In the genomic region with DNA sequence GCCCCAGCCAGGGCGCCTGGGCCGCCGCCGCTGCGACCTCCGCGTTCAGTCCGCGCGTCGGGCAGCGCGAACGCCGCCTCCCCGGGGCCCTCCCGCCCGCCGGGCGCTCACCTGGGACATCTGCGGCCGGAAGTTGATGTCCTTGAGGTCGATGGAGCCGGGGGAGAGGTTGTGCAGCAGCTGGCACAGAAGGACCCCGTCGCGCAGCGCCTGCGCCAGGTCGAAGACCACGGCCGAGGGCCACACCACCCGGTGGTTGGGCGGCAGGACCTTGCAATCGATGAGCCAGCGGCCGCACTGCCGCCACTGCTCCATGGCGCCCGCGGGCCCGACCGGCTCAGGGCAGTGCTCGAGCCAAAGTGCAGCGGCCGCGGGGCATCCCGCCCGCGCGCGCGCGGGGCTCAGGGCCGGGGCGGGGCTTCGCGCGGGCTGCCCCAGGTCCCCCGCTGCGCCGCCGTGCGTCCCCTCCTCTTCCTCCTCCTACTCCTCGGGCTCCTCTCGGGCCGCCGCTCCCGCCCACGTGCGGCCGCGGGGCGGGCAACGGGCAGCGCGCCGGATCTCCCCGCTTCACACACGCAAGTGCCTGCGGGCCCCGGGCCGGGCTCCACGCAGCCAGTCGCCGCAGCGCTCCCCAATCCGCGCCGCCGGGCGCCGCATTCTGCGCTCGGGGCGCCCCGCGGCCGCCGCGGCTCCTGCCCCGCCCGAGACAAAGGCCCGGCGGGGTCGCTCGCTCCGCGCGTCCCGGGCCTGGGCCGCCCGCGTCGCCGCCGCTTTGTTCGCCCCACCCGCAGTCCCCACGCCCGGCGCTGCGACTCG, we compare ENCODE assay signal across 1 cellular context.
TF ChIP-seq lines count a peak whose summit lies in the region.

A gene with protein sequence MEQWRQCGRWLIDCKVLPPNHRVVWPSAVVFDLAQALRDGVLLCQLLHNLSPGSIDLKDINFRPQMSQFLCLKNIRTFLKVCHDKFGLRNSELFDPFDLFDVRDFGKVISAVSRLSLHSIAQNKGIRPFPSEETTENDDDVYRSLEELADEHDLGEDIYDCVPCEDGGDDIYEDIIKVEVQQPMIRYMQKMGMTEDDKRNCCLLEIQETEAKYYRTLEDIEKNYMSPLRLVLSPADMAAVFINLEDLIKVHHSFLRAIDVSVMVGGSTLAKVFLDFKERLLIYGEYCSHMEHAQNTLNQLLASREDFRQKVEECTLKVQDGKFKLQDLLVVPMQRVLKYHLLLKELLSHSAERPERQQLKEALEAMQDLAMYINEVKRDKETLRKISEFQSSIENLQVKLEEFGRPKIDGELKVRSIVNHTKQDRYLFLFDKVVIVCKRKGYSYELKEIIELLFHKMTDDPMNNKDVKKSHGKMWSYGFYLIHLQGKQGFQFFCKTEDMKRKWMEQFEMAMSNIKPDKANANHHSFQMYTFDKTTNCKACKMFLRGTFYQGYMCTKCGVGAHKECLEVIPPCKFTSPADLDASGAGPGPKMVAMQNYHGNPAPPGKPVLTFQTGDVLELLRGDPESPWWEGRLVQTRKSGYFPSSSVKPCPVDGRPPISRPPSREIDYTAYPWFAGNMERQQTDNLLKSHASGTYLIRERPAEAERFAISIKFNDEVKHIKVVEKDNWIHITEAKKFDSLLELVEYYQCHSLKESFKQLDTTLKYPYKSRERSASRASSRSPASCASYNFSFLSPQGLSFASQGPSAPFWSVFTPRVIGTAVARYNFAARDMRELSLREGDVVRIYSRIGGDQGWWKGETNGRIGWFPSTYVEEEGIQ (minus strand): TSS at position 361 of the 816 bp plus-strand sequence. CDS start 46 bp downstream, at position 315.

TF ChIP-seq in GM12878, 131 proteins besides CTCF, POLR2A, EP300 and RAD21:
- no peak for TF ChIP-seq SP1 (IDR thresholded peaks at IDR 0.05; ENCODE audit: low read depth, low read length)
- TF ChIP-seq SMARCA5 (IDR thresholded peaks at IDR 0.05), result peak; percentile 57
- TF ChIP-seq FOXK2 (IDR thresholded peaks at IDR 0.05), result no peak
- TF ChIP-seq, protein P1, sequence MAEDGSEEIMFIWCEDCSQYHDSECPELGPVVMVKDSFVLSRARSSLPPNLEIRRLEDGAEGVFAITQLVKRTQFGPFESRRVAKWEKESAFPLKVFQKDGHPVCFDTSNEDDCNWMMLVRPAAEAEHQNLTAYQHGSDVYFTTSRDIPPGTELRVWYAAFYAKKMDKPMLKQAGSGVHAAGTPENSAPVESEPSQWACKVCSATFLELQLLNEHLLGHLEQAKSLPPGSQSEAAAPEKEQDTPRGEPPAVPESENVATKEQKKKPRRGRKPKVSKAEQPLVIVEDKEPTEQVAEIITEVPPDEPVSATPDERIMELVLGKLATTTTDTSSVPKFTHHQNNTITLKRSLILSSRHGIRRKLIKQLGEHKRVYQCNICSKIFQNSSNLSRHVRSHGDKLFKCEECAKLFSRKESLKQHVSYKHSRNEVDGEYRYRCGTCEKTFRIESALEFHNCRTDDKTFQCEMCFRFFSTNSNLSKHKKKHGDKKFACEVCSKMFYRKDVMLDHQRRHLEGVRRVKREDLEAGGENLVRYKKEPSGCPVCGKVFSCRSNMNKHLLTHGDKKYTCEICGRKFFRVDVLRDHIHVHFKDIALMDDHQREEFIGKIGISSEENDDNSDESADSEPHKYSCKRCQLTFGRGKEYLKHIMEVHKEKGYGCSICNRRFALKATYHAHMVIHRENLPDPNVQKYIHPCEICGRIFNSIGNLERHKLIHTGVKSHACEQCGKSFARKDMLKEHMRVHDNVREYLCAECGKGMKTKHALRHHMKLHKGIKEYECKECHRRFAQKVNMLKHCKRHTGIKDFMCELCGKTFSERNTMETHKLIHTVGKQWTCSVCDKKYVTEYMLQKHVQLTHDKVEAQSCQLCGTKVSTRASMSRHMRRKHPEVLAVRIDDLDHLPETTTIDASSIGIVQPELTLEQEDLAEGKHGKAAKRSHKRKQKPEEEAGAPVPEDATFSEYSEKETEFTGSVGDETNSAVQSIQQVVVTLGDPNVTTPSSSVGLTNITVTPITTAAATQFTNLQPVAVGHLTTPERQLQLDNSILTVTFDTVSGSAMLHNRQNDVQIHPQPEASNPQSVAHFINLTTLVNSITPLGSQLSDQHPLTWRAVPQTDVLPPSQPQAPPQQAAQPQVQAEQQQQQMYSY (CRISPR knock-in tag; IDR thresholded peaks at IDR 0.05), result no peak
- TF ChIP-seq, protein P2, sequence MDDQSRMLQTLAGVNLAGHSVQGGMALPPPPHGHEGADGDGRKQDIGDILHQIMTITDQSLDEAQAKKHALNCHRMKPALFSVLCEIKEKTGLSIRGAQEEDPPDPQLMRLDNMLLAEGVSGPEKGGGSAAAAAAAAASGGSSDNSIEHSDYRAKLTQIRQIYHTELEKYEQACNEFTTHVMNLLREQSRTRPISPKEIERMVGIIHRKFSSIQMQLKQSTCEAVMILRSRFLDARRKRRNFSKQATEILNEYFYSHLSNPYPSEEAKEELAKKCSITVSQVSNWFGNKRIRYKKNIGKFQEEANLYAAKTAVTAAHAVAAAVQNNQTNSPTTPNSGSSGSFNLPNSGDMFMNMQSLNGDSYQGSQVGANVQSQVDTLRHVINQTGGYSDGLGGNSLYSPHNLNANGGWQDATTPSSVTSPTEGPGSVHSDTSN (IDR thresholded peaks at IDR 0.05; ENCODE audit: insufficient replicate concordance, low read depth, low read length), result peak; percentile 8
- TF ChIP-seq, protein P3, sequence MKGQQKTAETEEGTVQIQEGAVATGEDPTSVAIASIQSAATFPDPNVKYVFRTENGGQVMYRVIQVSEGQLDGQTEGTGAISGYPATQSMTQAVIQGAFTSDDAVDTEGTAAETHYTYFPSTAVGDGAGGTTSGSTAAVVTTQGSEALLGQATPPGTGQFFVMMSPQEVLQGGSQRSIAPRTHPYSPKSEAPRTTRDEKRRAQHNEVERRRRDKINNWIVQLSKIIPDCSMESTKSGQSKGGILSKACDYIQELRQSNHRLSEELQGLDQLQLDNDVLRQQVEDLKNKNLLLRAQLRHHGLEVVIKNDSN (IDR thresholded peaks at IDR 0.05; ENCODE audit: borderline replicate concordance, extremely low read length, insufficient read depth, low read depth, low read length), result peak; percentile 12
- no peak for TF ChIP-seq KDM1A (IDR thresholded peaks at IDR 0.05; ENCODE audit: borderline replicate concordance)
- peak; percentile 60; the same call in 1 of the 2 replicates for TF ChIP-seq YY1 (IDR thresholded peaks at IDR 0.05; ENCODE audit: low read depth, low read length)
- TF ChIP-seq BACH1 (IDR thresholded peaks at IDR 0.05; ENCODE audit: borderline replicate concordance), result peak; percentile 46; the same call in 1 of the 2 replicates
- TF ChIP-seq SMAD5 (IDR thresholded peaks at IDR 0.05; ENCODE audit: low read depth), result no peak
- TF ChIP-seq RUNX3 (IDR thresholded peaks at IDR 0.05; ENCODE audit: low read length), result peak; percentile 37; the same call in 1 of the 2 replicates
- TF ChIP-seq LARP7 (IDR thresholded peaks at IDR 0.05), result peak; percentile 61; the same call in 1 of the 2 replicates
- no peak for TF ChIP-seq SPI1 (IDR thresholded peaks at IDR 0.05; ENCODE audit: borderline replicate concordance, insufficient read depth, low read depth, low read length)
- no peak for TF ChIP-seq FOS (IDR thresholded peaks at IDR 0.05; ENCODE audit: borderline replicate concordance, extremely low read depth, insufficient read length)
- no peak for TF ChIP-seq JUNB (IDR thresholded peaks at IDR 0.05)
- TF ChIP-seq MXI1 (IDR thresholded peaks at IDR 0.05; ENCODE audit: low read depth, low read length), result peak; percentile 79; the same call in 1 of the 2 replicates
- TF ChIP-seq TAF1 (IDR thresholded peaks at IDR 0.05; ENCODE audit: borderline replicate concordance, low read depth, low read length), result peak; percentile 86; the same call in 1 of the 2 replicates
- no peak for TF ChIP-seq ASH2L (IDR thresholded peaks at IDR 0.05; ENCODE audit: borderline replicate concordance, low read depth)
- TF ChIP-seq HDAC2 (IDR thresholded peaks at IDR 0.05), result no peak
- TF ChIP-seq NR2F1 (conservative IDR thresholded peaks at IDR 0.05), result peak; percentile 77
- TF ChIP-seq RAD51 (IDR thresholded peaks at IDR 0.05), result no peak
- no peak for TF ChIP-seq PAX5 (IDR thresholded peaks at IDR 0.05; ENCODE audit: borderline replicate concordance, low read depth, low read length)
- TF ChIP-seq, protein P4, sequence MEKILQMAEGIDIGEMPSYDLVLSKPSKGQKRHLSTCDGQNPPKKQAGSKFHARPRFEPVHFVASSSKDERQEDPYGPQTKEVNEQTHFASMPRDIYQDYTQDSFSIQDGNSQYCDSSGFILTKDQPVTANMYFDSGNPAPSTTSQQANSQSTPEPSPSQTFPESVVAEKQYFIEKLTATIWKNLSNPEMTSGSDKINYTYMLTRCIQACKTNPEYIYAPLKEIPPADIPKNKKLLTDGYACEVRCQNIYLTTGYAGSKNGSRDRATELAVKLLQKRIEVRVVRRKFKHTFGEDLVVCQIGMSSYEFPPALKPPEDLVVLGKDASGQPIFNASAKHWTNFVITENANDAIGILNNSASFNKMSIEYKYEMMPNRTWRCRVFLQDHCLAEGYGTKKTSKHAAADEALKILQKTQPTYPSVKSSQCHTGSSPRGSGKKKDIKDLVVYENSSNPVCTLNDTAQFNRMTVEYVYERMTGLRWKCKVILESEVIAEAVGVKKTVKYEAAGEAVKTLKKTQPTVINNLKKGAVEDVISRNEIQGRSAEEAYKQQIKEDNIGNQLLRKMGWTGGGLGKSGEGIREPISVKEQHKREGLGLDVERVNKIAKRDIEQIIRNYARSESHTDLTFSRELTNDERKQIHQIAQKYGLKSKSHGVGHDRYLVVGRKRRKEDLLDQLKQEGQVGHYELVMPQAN (conservative IDR thresholded peaks at IDR 0.05), result peak; percentile 62; the same call in 1 of the 2 replicates
- TF ChIP-seq POU2F2 (IDR thresholded peaks at IDR 0.05; ENCODE audit: borderline replicate concordance, low read depth, low read length), result peak; percentile 9; the same call in 1 of the 3 replicates
- TF ChIP-seq DPF2 (IDR thresholded peaks at IDR 0.05), result peak; percentile 76
- no peak for TF ChIP-seq ZNF274 (IDR thresholded peaks at IDR 0.05; ENCODE audit: insufficient read depth, insufficient read length)
- TF ChIP-seq BRCA1 (IDR thresholded peaks at IDR 0.05; ENCODE audit: low read depth, low read length), result no peak
- TF ChIP-seq STAT3 (IDR thresholded peaks at IDR 0.05; ENCODE audit: low read depth, low read length), result no peak
- no peak for TF ChIP-seq MTA3 (IDR thresholded peaks at IDR 0.05; ENCODE audit: borderline replicate concordance, low read length)
- peak; percentile 65 for TF ChIP-seq IKZF1 (conservative IDR thresholded peaks at IDR 0.05)
- no peak for TF ChIP-seq PAX8 (IDR thresholded peaks at IDR 0.05)
- no peak for TF ChIP-seq MEF2A (IDR thresholded peaks at IDR 0.05; ENCODE audit: insufficient read depth, low read depth, low read length)
- TF ChIP-seq MYC (IDR thresholded peaks at IDR 0.05; ENCODE audit: insufficient read depth, insufficient read length, insufficient replicate concordance, low read length, severe bottlenecking), result peak; percentile 45
- TF ChIP-seq, protein P5, sequence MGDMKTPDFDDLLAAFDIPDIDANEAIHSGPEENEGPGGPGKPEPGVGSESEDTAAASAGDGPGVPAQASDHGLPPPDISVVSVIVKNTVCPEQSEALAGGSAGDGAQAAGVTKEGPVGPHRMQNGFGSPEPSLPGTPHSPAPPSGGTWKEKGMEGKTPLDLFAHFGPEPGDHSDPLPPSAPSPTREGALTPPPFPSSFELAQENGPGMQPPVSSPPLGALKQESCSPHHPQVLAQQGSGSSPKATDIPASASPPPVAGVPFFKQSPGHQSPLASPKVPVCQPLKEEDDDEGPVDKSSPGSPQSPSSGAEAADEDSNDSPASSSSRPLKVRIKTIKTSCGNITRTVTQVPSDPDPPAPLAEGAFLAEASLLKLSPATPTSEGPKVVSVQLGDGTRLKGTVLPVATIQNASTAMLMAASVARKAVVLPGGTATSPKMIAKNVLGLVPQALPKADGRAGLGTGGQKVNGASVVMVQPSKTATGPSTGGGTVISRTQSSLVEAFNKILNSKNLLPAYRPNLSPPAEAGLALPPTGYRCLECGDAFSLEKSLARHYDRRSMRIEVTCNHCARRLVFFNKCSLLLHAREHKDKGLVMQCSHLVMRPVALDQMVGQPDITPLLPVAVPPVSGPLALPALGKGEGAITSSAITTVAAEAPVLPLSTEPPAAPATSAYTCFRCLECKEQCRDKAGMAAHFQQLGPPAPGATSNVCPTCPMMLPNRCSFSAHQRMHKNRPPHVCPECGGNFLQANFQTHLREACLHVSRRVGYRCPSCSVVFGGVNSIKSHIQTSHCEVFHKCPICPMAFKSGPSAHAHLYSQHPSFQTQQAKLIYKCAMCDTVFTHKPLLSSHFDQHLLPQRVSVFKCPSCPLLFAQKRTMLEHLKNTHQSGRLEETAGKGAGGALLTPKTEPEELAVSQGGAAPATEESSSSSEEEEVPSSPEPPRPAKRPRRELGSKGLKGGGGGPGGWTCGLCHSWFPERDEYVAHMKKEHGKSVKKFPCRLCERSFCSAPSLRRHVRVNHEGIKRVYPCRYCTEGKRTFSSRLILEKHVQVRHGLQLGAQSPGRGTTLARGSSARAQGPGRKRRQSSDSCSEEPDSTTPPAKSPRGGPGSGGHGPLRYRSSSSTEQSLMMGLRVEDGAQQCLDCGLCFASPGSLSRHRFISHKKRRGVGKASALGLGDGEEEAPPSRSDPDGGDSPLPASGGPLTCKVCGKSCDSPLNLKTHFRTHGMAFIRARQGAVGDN (IDR thresholded peaks at IDR 0.05), result 0 out of 2 replicates have a peak, but pooled peaks have one; percentile 23
- TF ChIP-seq GATAD2B (conservative IDR thresholded peaks at IDR 0.05; ENCODE audit: low read depth), result peak; percentile 47; the same call in 1 of the 2 replicates
- 0 out of 2 replicates have a peak, but pooled peaks have one; percentile 6 for TF ChIP-seq TCF3 (IDR thresholded peaks at IDR 0.05; ENCODE audit: borderline replicate concordance, insufficient read depth, low read depth, low read length)
- 0 out of 2 replicates have a peak, but pooled peaks have one; percentile 58 for TF ChIP-seq SIN3A (IDR thresholded peaks at IDR 0.05; ENCODE audit: low read depth, low read length)
- TF ChIP-seq, protein P6, sequence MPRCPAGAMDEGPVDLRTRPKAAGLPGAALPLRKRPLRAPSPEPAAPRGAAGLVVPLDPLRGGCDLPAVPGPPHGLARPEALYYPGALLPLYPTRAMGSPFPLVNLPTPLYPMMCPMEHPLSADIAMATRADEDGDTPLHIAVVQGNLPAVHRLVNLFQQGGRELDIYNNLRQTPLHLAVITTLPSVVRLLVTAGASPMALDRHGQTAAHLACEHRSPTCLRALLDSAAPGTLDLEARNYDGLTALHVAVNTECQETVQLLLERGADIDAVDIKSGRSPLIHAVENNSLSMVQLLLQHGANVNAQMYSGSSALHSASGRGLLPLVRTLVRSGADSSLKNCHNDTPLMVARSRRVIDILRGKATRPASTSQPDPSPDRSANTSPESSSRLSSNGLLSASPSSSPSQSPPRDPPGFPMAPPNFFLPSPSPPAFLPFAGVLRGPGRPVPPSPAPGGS (IDR thresholded peaks at IDR 0.05; ENCODE audit: borderline replicate concordance, insufficient read depth, low read depth, low read length, poor library complexity, severe bottlenecking), result no peak
- no peak for TF ChIP-seq ATF7 (IDR thresholded peaks at IDR 0.05; ENCODE audit: low read depth)
- no peak for TF ChIP-seq SREBF1 (IDR thresholded peaks at IDR 0.05; ENCODE audit: low read length)
- peak; percentile 70; the same call in 1 of the 2 replicates for TF ChIP-seq POLR2AphosphoS5 (IDR thresholded peaks at IDR 0.05; ENCODE audit: low read length)
- TF ChIP-seq, protein P7, sequence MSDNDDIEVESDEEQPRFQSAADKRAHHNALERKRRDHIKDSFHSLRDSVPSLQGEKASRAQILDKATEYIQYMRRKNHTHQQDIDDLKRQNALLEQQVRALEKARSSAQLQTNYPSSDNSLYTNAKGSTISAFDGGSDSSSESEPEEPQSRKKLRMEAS (IDR thresholded peaks at IDR 0.05; ENCODE audit: low read depth, low read length), result 0 out of 2 replicates have a peak, but pooled peaks have one; percentile 31
- TF ChIP-seq EGR1 (IDR thresholded peaks at IDR 0.05; ENCODE audit: borderline replicate concordance in 1 of 2, low read depth in 2 of 2, low read length in 2 of 2), result peak in 1 of 2 experiments; percentile 90; a peak in 2 of 3 replicates
- TF ChIP-seq BHLHE40 (IDR thresholded peaks at IDR 0.05; ENCODE audit: borderline replicate concordance in 1 of 2, low read depth in 2 of 2, low read length in 1 of 2), result peak; percentile 57 to 88; a peak in 3 of 4 replicates
